1 cellular context compared by ENCODE assay signal in the genomic region with DNA sequence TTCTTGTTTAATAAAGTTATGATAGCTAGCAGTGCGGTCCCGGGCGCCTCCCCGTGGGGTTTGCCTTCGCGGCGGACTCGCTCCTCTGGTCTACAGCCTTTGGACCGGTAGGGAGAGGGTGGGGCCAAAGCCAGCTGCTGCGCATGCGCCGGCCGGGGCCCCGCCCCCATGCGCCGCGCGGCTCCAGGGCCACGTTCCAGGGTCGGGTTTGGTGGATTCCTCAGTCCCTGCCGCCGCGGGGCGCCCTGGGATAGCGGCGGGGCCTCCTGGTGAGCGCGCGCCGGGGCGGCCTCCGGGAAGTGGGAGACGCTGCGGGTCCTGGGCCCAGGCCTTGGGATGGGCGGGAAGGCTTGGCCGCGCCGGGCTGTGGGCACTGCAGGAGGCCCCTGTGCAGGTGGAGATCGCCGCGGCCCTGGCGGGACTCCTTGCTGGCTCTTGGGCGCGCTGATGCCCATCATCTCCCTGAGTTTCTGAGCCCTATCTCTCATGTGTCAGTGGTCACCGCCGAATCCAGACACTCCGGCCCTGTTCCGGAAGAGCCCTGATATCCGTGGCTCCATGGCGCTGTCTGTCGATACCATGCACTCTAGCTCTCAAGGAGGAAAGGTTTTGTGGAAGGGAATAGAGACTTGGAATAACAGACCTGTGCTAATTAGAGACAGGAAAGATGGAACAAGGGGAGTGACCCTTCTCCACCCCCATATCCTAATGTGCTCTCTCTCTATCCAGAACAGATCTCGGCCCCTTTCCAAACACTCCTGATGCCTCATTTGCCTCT.
TF ChIP-seq lines count a peak whose summit lies in the region.

Gene VARS2 (plus strand): TSS at position 163 of the 778 bp plus-strand sequence. CDS start 599 bp downstream, at position 762.

TF ChIP-seq in HepG2, 621 proteins besides CTCF, POLR2A, EP300 and RAD21 (continued from another document and continues in another):
- TF ChIP-seq, protein P1, sequence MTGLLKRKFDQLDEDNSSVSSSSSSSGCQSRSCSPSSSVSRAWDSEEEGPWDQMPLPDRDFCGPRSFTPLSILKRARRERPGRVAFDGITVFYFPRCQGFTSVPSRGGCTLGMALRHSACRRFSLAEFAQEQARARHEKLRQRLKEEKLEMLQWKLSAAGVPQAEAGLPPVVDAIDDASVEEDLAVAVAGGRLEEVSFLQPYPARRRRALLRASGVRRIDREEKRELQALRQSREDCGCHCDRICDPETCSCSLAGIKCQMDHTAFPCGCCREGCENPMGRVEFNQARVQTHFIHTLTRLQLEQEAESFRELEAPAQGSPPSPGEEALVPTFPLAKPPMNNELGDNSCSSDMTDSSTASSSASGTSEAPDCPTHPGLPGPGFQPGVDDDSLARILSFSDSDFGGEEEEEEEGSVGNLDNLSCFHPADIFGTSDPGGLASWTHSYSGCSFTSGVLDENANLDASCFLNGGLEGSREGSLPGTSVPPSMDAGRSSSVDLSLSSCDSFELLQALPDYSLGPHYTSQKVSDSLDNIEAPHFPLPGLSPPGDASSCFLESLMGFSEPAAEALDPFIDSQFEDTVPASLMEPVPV (CRISPR knock-in tag; IDR thresholded peaks at IDR 0.05): peak; percentile 98; the same call in 1 of the 2 replicates
- TF ChIP-seq ZNF83 (CRISPR knock-in tag; IDR thresholded peaks at IDR 0.05; ENCODE audit: borderline replicate concordance) (no peak), ZNF615 (CRISPR knock-in tag; IDR thresholded peaks at IDR 0.05; ENCODE audit: borderline replicate concordance) (0 out of 2 replicates have a peak, but pooled peaks have one; percentile 28), SP4 (CRISPR knock-in tag; IDR thresholded peaks at IDR 0.05) (no peak; the same call in none of the 2 replicates), NFAT5 (CRISPR knock-in tag; IDR thresholded peaks at IDR 0.05) (peak; percentile 92), TEAD2 (CRISPR knock-in tag; IDR thresholded peaks at IDR 0.05) (no peak; the same call in 1 of the 2 replicates), EEA1 (CRISPR knock-in tag; IDR thresholded peaks at IDR 0.05; ENCODE audit: borderline replicate concordance) (peak; percentile 93), ZNF674 (CRISPR knock-in tag; IDR thresholded peaks at IDR 0.05; ENCODE audit: low read depth) (no peak), TCF12 (IDR thresholded peaks at IDR 0.05) (no peak), TCF12 (CRISPR knock-in tag; IDR thresholded peaks at IDR 0.05) (peak; percentile 96), GATAD1 (CRISPR knock-in tag; IDR thresholded peaks at IDR 0.05) (peak; percentile 88), ZNF274 (CRISPR knock-in tag; IDR thresholded peaks at IDR 0.05) (peak; percentile 88; the same call in 1 of the 2 replicates), ZNF460 (CRISPR knock-in tag; IDR thresholded peaks at IDR 0.05; ENCODE audit: borderline replicate concordance) (no peak; the same call in 1 of the 2 replicates), ZNF143 (CRISPR knock-in tag; IDR thresholded peaks at IDR 0.05) (peak; percentile 86), THRA (CRISPR knock-in tag; IDR thresholded peaks at IDR 0.05; ENCODE audit: borderline replicate concordance) (peak; percentile 78), KMT2A (CRISPR knock-in tag; IDR thresholded peaks at IDR 0.05) (peak; percentile 87), GRHL1 (CRISPR knock-in tag; conservative IDR thresholded peaks at IDR 0.05) (no peak), FOXC1 (CRISPR knock-in tag; IDR thresholded peaks at IDR 0.05; ENCODE audit: borderline replicate concordance) (peak; percentile 92; the same call in 1 of the 2 replicates), TBX3 (IDR thresholded peaks at IDR 0.05; ENCODE audit: borderline replicate concordance) (no peak), ZNF629 (CRISPR knock-in tag; conservative IDR thresholded peaks at IDR 0.05) (peak; percentile 55; the same call in 1 of the 2 replicates), ZNF616 (CRISPR knock-in tag; IDR thresholded peaks at IDR 0.05; ENCODE audit: low read depth) (peak; percentile 50; the same call in 1 of the 2 replicates), ZNF607 (CRISPR knock-in tag; IDR thresholded peaks at IDR 0.05; ENCODE audit: borderline replicate concordance) (peak; percentile 96), ZNF619 (CRISPR knock-in tag; IDR thresholded peaks at IDR 0.05) (peak; percentile 49; the same call in 1 of the 2 replicates), KDM3A (CRISPR knock-in tag; IDR thresholded peaks at IDR 0.05; ENCODE audit: low read depth) (peak; percentile 85), ZUFSP (CRISPR knock-in tag; IDR thresholded peaks at IDR 0.05; ENCODE audit: borderline replicate concordance) (no peak), TMF1 (CRISPR knock-in tag; IDR thresholded peaks at IDR 0.05; ENCODE audit: low read depth) (peak; percentile 95; the same call in 1 of the 2 replicates), RFX1 (IDR thresholded peaks at IDR 0.05) (no peak), MED13 (CRISPR knock-in tag; IDR thresholded peaks at IDR 0.05) (peak; percentile 79), ZNF441 (CRISPR knock-in tag; IDR thresholded peaks at IDR 0.05; ENCODE audit: borderline replicate concordance) (peak; percentile 71; the same call in 1 of the 2 replicates), ZBTB21 (CRISPR knock-in tag; IDR thresholded peaks at IDR 0.05) (peak; percentile 28; the same call in 1 of the 2 replicates), NFRKB (IDR thresholded peaks at IDR 0.05) (no peak), YEATS4 (CRISPR knock-in tag; IDR thresholded peaks at IDR 0.05; ENCODE audit: borderline replicate concordance) (peak; percentile 95), IRF2 (CRISPR knock-in tag; IDR thresholded peaks at IDR 0.05) (peak; percentile 94), ZNF883 (CRISPR knock-in tag; IDR thresholded peaks at IDR 0.05; ENCODE audit: not compliant biosample characterization) (peak; percentile 95), XBP1 (CRISPR knock-in tag; IDR thresholded peaks at IDR 0.05) (no peak), ATAD3A (CRISPR knock-in tag; IDR thresholded peaks at IDR 0.05) (peak; percentile 92; the same call in 1 of the 2 replicates)
- TF ChIP-seq, protein P2, sequence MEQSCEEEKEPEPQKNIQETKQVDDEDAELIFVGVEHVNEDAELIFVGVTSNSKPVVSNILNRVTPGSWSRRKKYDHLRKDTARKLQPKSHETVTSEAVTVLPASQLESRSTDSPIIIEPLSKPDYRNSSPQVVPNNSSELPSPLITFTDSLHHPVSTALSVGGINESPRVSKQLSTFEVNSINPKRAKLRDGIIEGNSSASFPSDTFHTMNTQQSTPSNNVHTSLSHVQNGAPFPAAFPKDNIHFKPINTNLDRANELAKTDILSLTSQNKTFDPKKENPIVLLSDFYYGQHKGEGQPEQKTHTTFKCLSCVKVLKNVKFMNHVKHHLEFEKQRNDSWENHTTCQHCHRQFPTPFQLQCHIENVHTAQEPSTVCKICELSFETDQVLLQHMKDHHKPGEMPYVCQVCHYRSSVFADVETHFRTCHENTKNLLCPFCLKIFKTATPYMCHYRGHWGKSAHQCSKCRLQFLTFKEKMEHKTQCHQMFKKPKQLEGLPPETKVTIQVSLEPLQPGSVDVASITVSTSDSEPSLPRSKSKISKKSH (CRISPR knock-in tag; IDR thresholded peaks at IDR 0.05; ENCODE audit: borderline replicate concordance): peak; percentile 78; the same call in 1 of the 2 replicates
- TF ChIP-seq, protein P3, sequence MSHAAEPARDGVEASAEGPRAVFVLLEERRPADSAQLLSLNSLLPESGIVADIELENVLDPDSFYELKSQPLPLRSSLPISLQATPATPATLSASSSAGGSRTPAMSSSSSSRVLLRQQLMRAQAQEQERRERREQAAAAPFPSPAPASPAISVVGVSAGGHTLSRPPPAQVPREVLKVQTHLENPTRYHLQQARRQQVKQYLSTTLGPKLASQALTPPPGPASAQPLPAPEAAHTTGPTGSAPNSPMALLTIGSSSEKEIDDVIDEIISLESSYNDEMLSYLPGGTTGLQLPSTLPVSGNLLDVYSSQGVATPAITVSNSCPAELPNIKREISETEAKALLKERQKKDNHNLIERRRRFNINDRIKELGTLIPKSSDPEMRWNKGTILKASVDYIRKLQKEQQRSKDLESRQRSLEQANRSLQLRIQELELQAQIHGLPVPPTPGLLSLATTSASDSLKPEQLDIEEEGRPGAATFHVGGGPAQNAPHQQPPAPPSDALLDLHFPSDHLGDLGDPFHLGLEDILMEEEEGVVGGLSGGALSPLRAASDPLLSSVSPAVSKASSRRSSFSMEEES (CRISPR knock-in tag; IDR thresholded peaks at IDR 0.05): peak; percentile 82
- TF ChIP-seq, protein P4, sequence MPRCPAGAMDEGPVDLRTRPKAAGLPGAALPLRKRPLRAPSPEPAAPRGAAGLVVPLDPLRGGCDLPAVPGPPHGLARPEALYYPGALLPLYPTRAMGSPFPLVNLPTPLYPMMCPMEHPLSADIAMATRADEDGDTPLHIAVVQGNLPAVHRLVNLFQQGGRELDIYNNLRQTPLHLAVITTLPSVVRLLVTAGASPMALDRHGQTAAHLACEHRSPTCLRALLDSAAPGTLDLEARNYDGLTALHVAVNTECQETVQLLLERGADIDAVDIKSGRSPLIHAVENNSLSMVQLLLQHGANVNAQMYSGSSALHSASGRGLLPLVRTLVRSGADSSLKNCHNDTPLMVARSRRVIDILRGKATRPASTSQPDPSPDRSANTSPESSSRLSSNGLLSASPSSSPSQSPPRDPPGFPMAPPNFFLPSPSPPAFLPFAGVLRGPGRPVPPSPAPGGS (CRISPR knock-in tag; IDR thresholded peaks at IDR 0.05): peak; percentile 94
